In the genomic region with DNA sequence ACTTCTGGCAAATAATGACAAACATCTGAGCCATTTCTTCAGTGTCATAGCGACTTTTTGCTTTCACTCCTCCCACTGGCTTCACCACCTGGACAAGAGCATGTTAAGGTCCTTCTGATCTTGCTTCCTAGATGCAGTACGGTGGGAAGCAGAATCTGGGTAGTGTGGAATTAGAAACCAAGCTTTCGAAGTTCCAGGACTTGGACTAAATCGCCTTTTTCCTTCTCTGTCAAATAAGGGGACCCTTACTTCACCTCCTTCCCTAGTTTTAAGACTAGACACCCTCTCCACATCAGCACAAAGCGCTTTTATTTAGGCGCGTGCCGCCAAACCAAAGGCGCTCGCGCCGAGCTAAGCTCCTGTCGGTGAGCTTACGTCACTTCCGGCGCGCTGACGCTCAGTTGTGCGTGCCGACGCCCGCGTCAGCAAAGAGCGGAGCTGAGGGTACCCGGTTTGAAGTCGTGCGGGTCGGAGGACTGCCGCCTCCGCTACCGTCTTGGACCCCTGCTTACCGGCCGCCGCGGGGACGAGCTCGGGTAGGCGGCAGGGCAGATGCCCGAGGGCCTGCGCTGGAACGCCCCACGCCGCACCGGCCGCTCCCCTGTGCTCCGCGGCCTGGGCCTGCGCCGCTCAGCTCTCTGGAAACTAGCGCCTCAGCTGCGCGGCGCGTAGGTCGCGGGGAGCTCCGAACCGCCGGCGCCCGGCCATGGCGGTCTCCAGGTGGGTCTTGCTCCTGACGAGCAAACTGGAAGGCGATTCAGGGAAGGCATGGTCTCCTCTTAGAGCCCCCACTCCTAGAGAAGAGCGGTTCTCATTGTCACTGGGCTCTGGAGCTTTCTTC, we compare ENCODE assay signal across 1 cellular context.
TF ChIP-seq lines count a peak whose summit lies in the region.

A gene (plus strand): TSS at position 400 of the 841 bp plus-strand sequence. CDS start 307 bp downstream, at position 707.

TF ChIP-seq in HepG2, 621 proteins besides CTCF, POLR2A, EP300 and RAD21 (continued from another document and continues in another):
- TF ChIP-seq, protein P1, sequence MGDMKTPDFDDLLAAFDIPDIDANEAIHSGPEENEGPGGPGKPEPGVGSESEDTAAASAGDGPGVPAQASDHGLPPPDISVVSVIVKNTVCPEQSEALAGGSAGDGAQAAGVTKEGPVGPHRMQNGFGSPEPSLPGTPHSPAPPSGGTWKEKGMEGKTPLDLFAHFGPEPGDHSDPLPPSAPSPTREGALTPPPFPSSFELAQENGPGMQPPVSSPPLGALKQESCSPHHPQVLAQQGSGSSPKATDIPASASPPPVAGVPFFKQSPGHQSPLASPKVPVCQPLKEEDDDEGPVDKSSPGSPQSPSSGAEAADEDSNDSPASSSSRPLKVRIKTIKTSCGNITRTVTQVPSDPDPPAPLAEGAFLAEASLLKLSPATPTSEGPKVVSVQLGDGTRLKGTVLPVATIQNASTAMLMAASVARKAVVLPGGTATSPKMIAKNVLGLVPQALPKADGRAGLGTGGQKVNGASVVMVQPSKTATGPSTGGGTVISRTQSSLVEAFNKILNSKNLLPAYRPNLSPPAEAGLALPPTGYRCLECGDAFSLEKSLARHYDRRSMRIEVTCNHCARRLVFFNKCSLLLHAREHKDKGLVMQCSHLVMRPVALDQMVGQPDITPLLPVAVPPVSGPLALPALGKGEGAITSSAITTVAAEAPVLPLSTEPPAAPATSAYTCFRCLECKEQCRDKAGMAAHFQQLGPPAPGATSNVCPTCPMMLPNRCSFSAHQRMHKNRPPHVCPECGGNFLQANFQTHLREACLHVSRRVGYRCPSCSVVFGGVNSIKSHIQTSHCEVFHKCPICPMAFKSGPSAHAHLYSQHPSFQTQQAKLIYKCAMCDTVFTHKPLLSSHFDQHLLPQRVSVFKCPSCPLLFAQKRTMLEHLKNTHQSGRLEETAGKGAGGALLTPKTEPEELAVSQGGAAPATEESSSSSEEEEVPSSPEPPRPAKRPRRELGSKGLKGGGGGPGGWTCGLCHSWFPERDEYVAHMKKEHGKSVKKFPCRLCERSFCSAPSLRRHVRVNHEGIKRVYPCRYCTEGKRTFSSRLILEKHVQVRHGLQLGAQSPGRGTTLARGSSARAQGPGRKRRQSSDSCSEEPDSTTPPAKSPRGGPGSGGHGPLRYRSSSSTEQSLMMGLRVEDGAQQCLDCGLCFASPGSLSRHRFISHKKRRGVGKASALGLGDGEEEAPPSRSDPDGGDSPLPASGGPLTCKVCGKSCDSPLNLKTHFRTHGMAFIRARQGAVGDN (CRISPR knock-in tag; IDR thresholded peaks at IDR 0.05): peak; percentile 99
- TF ChIP-seq ZFP36 (IDR thresholded peaks at IDR 0.05; ENCODE audit: borderline replicate concordance, low read depth, low read length, partially characterized antibody) (no peak), ZNF644 (CRISPR knock-in tag; IDR thresholded peaks at IDR 0.05; ENCODE audit: low read depth) (no peak), HOXD1 (CRISPR knock-in tag; IDR thresholded peaks at IDR 0.05) (peak; percentile 50; the same call in 1 of the 2 replicates), ZNF235 (CRISPR knock-in tag; IDR thresholded peaks at IDR 0.05; ENCODE audit: borderline replicate concordance) (0 out of 2 replicates have a peak, but pooled peaks have one; percentile 72), IRF2 (CRISPR knock-in tag; IDR thresholded peaks at IDR 0.05) (peak; percentile 79), ISL2 (CRISPR knock-in tag; IDR thresholded peaks at IDR 0.05) (peak; percentile 45; the same call in 1 of the 2 replicates), ZNF282 (IDR thresholded peaks at IDR 0.05; ENCODE audit: partially characterized antibody) (no peak), ZNF746 (CRISPR knock-in tag; IDR thresholded peaks at IDR 0.05) (no peak), ZNF816 (CRISPR knock-in tag; IDR thresholded peaks at IDR 0.05; ENCODE audit: borderline replicate concordance) (0 out of 2 replicates have a peak, but pooled peaks have one; percentile 31), ZFX (CRISPR knock-in tag; IDR thresholded peaks at IDR 0.05; ENCODE audit: low read depth) (peak; percentile 99), ZSCAN29 (CRISPR knock-in tag; conservative IDR thresholded peaks at IDR 0.05) (peak; percentile 82), ZNF256 (CRISPR knock-in tag; conservative IDR thresholded peaks at IDR 0.05) (peak; percentile 77; the same call in 1 of the 2 replicates), PRMT3 (CRISPR knock-in tag; IDR thresholded peaks at IDR 0.05; ENCODE audit: borderline replicate concordance, low read depth) (no peak), PAWR (CRISPR knock-in tag; IDR thresholded peaks at IDR 0.05; ENCODE audit: borderline replicate concordance) (0 out of 2 replicates have a peak, but pooled peaks have one; percentile 43), ZNF331 (CRISPR knock-in tag; IDR thresholded peaks at IDR 0.05) (peak; percentile 38; the same call in 1 of the 2 replicates), PHF8 (CRISPR knock-in tag; IDR thresholded peaks at IDR 0.05) (peak; percentile 96), ZNF292 (CRISPR knock-in tag; IDR thresholded peaks at IDR 0.05; ENCODE audit: borderline replicate concordance, low read depth) (peak; percentile 51; the same call in 1 of the 2 replicates), ZNF234 (CRISPR knock-in tag; conservative IDR thresholded peaks at IDR 0.05) (0 out of 2 replicates have a peak, but pooled peaks have one; percentile 68), IRX3 (CRISPR knock-in tag; IDR thresholded peaks at IDR 0.05; ENCODE audit: borderline replicate concordance, low read depth) (peak; percentile 92; the same call in 1 of the 2 replicates), ETV5 (CRISPR knock-in tag; IDR thresholded peaks at IDR 0.05; ENCODE audit: borderline replicate concordance) (peak; percentile 86), MAZ (IDR thresholded peaks at IDR 0.05; ENCODE audit: borderline replicate concordance, low read depth, low read length) (no peak; the same call in 1 of the 2 replicates), MAZ (CRISPR knock-in tag; IDR thresholded peaks at IDR 0.05; ENCODE audit: low read depth) (peak; percentile 83), ZNF232 (CRISPR knock-in tag; IDR thresholded peaks at IDR 0.05; ENCODE audit: borderline replicate concordance) (peak; percentile 76; the same call in 1 of the 2 replicates), TBX2 (CRISPR knock-in tag; IDR thresholded peaks at IDR 0.05; ENCODE audit: borderline replicate concordance) (peak; percentile 80), MEF2D (CRISPR knock-in tag; IDR thresholded peaks at IDR 0.05) (peak; percentile 75)
- TF ChIP-seq, protein P2, sequence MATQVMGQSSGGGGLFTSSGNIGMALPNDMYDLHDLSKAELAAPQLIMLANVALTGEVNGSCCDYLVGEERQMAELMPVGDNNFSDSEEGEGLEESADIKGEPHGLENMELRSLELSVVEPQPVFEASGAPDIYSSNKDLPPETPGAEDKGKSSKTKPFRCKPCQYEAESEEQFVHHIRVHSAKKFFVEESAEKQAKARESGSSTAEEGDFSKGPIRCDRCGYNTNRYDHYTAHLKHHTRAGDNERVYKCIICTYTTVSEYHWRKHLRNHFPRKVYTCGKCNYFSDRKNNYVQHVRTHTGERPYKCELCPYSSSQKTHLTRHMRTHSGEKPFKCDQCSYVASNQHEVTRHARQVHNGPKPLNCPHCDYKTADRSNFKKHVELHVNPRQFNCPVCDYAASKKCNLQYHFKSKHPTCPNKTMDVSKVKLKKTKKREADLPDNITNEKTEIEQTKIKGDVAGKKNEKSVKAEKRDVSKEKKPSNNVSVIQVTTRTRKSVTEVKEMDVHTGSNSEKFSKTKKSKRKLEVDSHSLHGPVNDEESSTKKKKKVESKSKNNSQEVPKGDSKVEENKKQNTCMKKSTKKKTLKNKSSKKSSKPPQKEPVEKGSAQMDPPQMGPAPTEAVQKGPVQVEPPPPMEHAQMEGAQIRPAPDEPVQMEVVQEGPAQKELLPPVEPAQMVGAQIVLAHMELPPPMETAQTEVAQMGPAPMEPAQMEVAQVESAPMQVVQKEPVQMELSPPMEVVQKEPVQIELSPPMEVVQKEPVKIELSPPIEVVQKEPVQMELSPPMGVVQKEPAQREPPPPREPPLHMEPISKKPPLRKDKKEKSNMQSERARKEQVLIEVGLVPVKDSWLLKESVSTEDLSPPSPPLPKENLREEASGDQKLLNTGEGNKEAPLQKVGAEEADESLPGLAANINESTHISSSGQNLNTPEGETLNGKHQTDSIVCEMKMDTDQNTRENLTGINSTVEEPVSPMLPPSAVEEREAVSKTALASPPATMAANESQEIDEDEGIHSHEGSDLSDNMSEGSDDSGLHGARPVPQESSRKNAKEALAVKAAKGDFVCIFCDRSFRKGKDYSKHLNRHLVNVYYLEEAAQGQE (IDR thresholded peaks at IDR 0.05; ENCODE audit: borderline replicate concordance in 1 of 2, low read depth in 1 of 2, low read length in 2 of 2): no peak; a peak in 1 of 4 replicates
- TF ChIP-seq, protein P3, sequence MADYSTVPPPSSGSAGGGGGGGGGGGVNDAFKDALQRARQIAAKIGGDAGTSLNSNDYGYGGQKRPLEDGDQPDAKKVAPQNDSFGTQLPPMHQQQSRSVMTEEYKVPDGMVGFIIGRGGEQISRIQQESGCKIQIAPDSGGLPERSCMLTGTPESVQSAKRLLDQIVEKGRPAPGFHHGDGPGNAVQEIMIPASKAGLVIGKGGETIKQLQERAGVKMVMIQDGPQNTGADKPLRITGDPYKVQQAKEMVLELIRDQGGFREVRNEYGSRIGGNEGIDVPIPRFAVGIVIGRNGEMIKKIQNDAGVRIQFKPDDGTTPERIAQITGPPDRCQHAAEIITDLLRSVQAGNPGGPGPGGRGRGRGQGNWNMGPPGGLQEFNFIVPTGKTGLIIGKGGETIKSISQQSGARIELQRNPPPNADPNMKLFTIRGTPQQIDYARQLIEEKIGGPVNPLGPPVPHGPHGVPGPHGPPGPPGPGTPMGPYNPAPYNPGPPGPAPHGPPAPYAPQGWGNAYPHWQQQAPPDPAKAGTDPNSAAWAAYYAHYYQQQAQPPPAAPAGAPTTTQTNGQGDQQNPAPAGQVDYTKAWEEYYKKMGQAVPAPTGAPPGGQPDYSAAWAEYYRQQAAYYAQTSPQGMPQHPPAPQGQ (CRISPR knock-in tag; IDR thresholded peaks at IDR 0.05; ENCODE audit: borderline replicate concordance): no peak; the same call in 1 of the 2 replicates
- TF ChIP-seq, protein P4, sequence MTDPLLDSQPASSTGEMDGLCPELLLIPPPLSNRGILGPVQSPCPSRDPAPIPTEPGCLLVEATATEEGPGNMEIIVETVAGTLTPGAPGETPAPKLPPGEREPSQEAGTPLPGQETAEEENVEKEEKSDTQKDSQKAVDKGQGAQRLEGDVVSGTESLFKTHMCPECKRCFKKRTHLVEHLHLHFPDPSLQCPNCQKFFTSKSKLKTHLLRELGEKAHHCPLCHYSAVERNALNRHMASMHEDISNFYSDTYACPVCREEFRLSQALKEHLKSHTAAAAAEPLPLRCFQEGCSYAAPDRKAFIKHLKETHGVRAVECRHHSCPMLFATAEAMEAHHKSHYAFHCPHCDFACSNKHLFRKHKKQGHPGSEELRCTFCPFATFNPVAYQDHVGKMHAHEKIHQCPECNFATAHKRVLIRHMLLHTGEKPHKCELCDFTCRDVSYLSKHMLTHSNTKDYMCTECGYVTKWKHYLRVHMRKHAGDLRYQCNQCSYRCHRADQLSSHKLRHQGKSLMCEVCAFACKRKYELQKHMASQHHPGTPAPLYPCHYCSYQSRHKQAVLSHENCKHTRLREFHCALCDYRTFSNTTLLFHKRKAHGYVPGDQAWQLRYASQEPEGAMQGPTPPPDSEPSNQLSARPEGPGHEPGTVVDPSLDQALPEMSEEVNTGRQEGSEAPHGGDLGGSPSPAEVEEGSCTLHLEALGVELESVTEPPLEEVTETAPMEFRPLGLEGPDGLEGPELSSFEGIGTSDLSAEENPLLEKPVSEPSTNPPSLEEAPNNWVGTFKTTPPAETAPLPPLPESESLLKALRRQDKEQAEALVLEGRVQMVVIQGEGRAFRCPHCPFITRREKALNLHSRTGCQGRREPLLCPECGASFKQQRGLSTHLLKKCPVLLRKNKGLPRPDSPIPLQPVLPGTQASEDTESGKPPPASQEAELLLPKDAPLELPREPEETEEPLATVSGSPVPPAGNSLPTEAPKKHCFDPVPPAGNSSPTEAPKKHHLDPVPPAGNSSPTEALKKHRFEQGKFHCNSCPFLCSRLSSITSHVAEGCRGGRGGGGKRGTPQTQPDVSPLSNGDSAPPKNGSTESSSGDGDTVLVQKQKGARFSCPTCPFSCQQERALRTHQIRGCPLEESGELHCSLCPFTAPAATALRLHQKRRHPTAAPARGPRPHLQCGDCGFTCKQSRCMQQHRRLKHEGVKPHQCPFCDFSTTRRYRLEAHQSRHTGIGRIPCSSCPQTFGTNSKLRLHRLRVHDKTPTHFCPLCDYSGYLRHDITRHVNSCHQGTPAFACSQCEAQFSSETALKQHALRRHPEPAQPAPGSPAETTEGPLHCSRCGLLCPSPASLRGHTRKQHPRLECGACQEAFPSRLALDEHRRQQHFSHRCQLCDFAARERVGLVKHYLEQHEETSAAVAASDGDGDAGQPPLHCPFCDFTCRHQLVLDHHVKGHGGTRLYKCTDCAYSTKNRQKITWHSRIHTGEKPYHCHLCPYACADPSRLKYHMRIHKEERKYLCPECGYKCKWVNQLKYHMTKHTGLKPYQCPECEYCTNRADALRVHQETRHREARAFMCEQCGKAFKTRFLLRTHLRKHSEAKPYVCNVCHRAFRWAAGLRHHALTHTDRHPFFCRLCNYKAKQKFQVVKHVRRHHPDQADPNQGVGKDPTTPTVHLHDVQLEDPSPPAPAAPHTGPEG (CRISPR knock-in tag; IDR thresholded peaks at IDR 0.05): peak; percentile 64; the same call in 1 of the 2 replicates
- TF ChIP-seq, protein P5, sequence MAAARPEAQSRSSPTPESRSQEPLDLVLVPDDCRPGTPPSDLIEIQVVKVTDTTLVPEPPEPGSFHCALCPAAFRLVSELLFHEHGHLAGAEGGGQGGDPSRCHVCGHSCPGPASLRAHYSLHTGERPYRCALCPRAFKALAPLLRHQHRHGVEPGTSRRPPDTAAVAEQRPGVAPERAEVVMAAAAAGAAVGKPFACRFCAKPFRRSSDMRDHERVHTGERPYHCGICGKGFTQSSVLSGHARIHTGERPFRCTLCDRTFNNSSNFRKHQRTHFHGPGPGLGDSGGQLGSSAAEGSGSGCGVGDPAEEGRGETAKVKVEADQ (CRISPR knock-in tag; IDR thresholded peaks at IDR 0.05; ENCODE audit: borderline replicate concordance): no peak
- TF ChIP-seq, protein P6, sequence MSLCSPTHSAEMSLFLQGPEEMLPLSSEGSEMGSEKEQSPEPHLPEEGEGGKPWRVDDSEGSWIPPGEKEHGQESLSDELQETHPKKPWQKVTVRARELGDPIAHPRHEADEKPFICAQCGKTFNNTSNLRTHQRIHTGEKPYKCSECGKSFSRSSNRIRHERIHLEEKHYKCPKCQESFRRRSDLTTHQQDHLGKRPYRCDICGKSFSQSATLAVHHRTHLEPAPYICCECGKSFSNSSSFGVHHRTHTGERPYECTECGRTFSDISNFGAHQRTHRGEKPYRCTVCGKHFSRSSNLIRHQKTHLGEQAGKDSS (CRISPR knock-in tag; IDR thresholded peaks at IDR 0.05; ENCODE audit: borderline replicate concordance, low read depth): peak; percentile 75; the same call in 1 of the 2 replicates
- TF ChIP-seq, protein P7, sequence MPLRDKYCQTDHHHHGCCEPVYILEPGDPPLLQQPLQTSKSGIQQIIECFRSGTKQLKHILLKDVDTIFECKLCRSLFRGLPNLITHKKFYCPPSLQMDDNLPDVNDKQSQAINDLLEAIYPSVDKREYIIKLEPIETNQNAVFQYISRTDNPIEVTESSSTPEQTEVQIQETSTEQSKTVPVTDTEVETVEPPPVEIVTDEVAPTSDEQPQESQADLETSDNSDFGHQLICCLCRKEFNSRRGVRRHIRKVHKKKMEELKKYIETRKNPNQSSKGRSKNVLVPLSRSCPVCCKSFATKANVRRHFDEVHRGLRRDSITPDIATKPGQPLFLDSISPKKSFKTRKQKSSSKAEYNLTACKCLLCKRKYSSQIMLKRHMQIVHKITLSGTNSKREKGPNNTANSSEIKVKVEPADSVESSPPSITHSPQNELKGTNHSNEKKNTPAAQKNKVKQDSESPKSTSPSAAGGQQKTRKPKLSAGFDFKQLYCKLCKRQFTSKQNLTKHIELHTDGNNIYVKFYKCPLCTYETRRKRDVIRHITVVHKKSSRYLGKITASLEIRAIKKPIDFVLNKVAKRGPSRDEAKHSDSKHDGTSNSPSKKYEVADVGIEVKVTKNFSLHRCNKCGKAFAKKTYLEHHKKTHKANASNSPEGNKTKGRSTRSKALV (CRISPR knock-in tag; IDR thresholded peaks at IDR 0.05): peak; percentile 53; the same call in 1 of the 2 replicates
